In genomic region chr16:56202036-56202435, GRCh38 we compare ENCODE assay signal across 11 cellular contexts. TPM values are rescaled to one million over a fixed set of nuclear protein-coding genes. Genes with fewer than 3 reads are reported as not detected.
DNase-seq lines count a peak whose midpoint lies in the region; ATAC-seq, FAIRE-seq and TF ChIP-seq lines count a peak whose summit lies in the region.
"Had no signal": no experiment of that assay in that cellular context is flagged by ENCODE, and none has a peak within 500 bp of the region (broad histone marks: within the 10 kb centered on the region; RNA-seq: fewer than 3 reads in every experiment).

No MANE protein-coding gene starts in this region.

- peaks cover 33% of the 10 kb centered on the region for H3K4me1 Mint-ChIP-seq in activated CD4-positive, alpha-beta T cell treated with anti-CD3 and anti-CD28 coated beads, Interleukin-2, amount 10 ng/mL, durations not matched to agents 24 days and 14 days
- H3K4me1 Mint-ChIP-seq in CD14-positive monocyte = peaks cover 10% of the 10 kb centered on the region

- H3K36me3 Mint-ChIP-seq in activated CD4-positive, alpha-beta T cell treated with anti-CD3 and anti-CD28 coated beads, Interleukin-2, amount 10 ng/mL, durations not matched to agents 24 days and 14 days (ENCODE audit: low read depth) = peaks cover 4% of the 10 kb centered on the region
- H3K36me3 Mint-ChIP-seq in CD14-positive monocyte = no peaks in the 10 kb centered on the region

- ATAC-seq in gastroesophageal sphincter = no peak

- no peak for FAIRE-seq in small intestine (lab: Jason Lieb, UNC)

- H3K4me3 ChIP-seq in small intestine (ENCODE audit: low read depth in 1 of 2, low read length in 2 of 2) (no peak overlapping the region), gastroesophageal sphincter (no peak overlapping the region), ascending aorta (no peak overlapping the region)

- H3K9me3 ChIP-seq in small intestine (ENCODE audit: control insufficient read depth, low read depth) (no peaks in the 10 kb centered on the region), gastroesophageal sphincter (no peaks in the 10 kb centered on the region), ascending aorta (no peaks in the 10 kb centered on the region)

- no peaks in the 10 kb centered on the region for H3K36me3 ChIP-seq in small intestine (ENCODE audit: control insufficient read depth in 2 of 2, insufficient read depth in 2 of 2, low read length in 2 of 2)
- H3K36me3 ChIP-seq in gastroesophageal sphincter = no peaks in the 10 kb centered on the region
- H3K36me3 ChIP-seq in ascending aorta = no peaks in the 10 kb centered on the region

- no peak for TF ChIP-seq EP300 in gastroesophageal sphincter (IDR thresholded peaks at IDR 0.05)

- no peak for TF ChIP-seq POLR2A in gastroesophageal sphincter (IDR thresholded peaks at IDR 0.05)

- peaks cover 5% of the 10 kb centered on the region for H3K9me3 Mint-ChIP-seq in activated CD4-positive, alpha-beta T cell treated with anti-CD3 and anti-CD28 coated beads, Interleukin-2, amount 10 ng/mL, durations not matched to agents 24 days and 14 days
- H3K9me3 Mint-ChIP-seq in CD14-positive monocyte = no peaks in the 10 kb centered on the region

- peak; percentile 41 for DNase-seq in activated gamma-delta T cell treated with Interleukin-2 at 50 U/mL for 16 hours
- DNase-seq in activated gamma-delta T cell (lab: John Stamatoyannopoulos, UW) = no peak
- DNase-seq in HCEC 1CT = peak; percentile 17
- peak; percentile 78 for DNase-seq in activated CD4-positive, alpha-beta T cell treated with anti-CD3 and anti-CD28 coated beads, Interleukin-2, amount 10 ng/mL, durations not matched to agents 24 days and 14 days
- DNase-seq in small intestine = peak; percentile 53
- DNase-seq in CD14-positive monocyte (ENCODE audit: low spot score) = no peak
- no peak for DNase-seq in ascending aorta (ENCODE audit: low spot score in 2 of 2)
- DNase-seq: erythroblast, NCI-H1417, retina had no signal

- TF ChIP-seq CTCF in CD14-positive monocyte (IDR thresholded peaks at IDR 0.05) (no peak), gastroesophageal sphincter (IDR thresholded peaks at IDR 0.05) (no peak), ascending aorta (IDR thresholded peaks at IDR 0.05) (no peak)

- H3K27me3 ChIP-seq in small intestine (ENCODE audit: control insufficient read depth in 2 of 2, insufficient read depth in 2 of 2, low read length in 2 of 2) (no peaks in the 10 kb centered on the region), gastroesophageal sphincter (no peaks in the 10 kb centered on the region), ascending aorta (no peaks in the 10 kb centered on the region)

- peak overlapping the region in 1 of 2 donors; percentile 10 for H3K27ac ChIP-seq in small intestine (ENCODE audit: low read depth in 1 of 2, low read length in 1 of 2)
- no peak overlapping the region for H3K27ac ChIP-seq in gastroesophageal sphincter
- no peak overlapping the region for H3K27ac ChIP-seq in ascending aorta

- peaks cover 0 to 8% of the 10 kb centered on the region in 2 donors for H3K4me1 ChIP-seq in small intestine (ENCODE audit: control insufficient read depth in 2 of 2, insufficient read depth in 1 of 2, low read depth in 1 of 2, low read length in 1 of 2)
- no peaks in the 10 kb centered on the region for H3K4me1 ChIP-seq in gastroesophageal sphincter
- no peaks in the 10 kb centered on the region for H3K4me1 ChIP-seq in ascending aorta

- H3K4me3 Mint-ChIP-seq in activated CD4-positive, alpha-beta T cell treated with anti-CD3 and anti-CD28 coated beads, Interleukin-2, amount 10 ng/mL, durations not matched to agents 24 days and 14 days = no peak overlapping the region
- no peak overlapping the region for H3K4me3 Mint-ChIP-seq in CD14-positive monocyte

- intact Hi-C loops in activated CD4-positive, alpha-beta T cell treated with anti-CD3 and anti-CD28 coated beads, Interleukin-2, amount 10 ng/mL, durations not matched to agents 24 days and 14 days (cut with micrococcal nuclease) = loop anchor here (2.0 to 10.0 kb wide), 3 partner anchors 113 to 257 kb away; no protein-coding TSS in a partner anchor
- intact Hi-C loops in CD14-positive monocyte (cut with micrococcal nuclease) (no loop called here), ascending aorta (cut with DNase I) (no loop called here)

- no peak overlapping the region for H3K27ac Mint-ChIP-seq in activated CD4-positive, alpha-beta T cell treated with anti-CD3 and anti-CD28 coated beads, Interleukin-2, amount 10 ng/mL, durations not matched to agents 24 days and 14 days
- H3K27ac Mint-ChIP-seq in CD14-positive monocyte = no peak overlapping the region

- peaks cover 21% of the 10 kb centered on the region for H3K27me3 Mint-ChIP-seq in activated CD4-positive, alpha-beta T cell treated with anti-CD3 and anti-CD28 coated beads, Interleukin-2, amount 10 ng/mL, durations not matched to agents 24 days and 14 days
- H3K27me3 Mint-ChIP-seq in CD14-positive monocyte (ENCODE audit: low read depth in 3 of 3) = peaks cover 9 to 14% (median 13%) of the 10 kb centered on the region in 3 donors

RNA-seq across cellular contexts. Expression of gene GNAO1, which starts 10.7 kb away (rescaled TPM):
- total RNA-seq in activated CD4-positive, alpha-beta T cell treated with anti-CD3 and anti-CD28 coated beads, Interleukin-2, amount 10 ng/mL, durations not matched to agents 24 days and 14 days = 2.0 and 2.3 TPM in 2 replicates
- polyA plus RNA-seq in small intestine (1 to 10 TPM in 1 of 3 donors, under 1 TPM in 2; 0.81 to 8.2 (median 0.89) TPM), CD14-positive monocyte (not detected)
- total RNA-seq in gastroesophageal sphincter (10 to 100 TPM in 2 of 4 donors, 1 to 10 TPM in 2; 3.4 to 21.0 (median 11.0) TPM), ascending aorta (0.53 TPM)

Comparison
In these comparisons a context has a peak if more than half of its experiments do, and no peak if none do; other contexts are left out.
1. DNase-seq: peak in activated gamma-delta T cell treated with Interleukin-2 at 50 U/mL for 16 hours (single experiment), HCEC 1CT (single experiment), activated CD4-positive, alpha-beta T cell treated with anti-CD3 and anti-CD28 coated beads, Interleukin-2, amount 10 ng/mL, durations not matched to agents 24 days and 14 days (single experiment) and small intestine (single experiment); none in activated gamma-delta T cell (single experiment), CD14-positive monocyte (single experiment) and ascending aorta (0 of 2).